ENCODE assay signal across 8 cellular contexts in genomic region chr19:15432629-15433518, GRCh38. TPM values are rescaled to one million over a fixed set of nuclear protein-coding genes. Genes with fewer than 3 reads are reported as not detected.
A peak's percentile ranks its signal among the peaks of the same experiment; 100 is the strongest.
DNase-seq lines count a peak whose midpoint lies in the region; ATAC-seq lines count a peak whose summit lies in the region.

No MANE protein-coding gene starts in this region.

- ATAC-seq in HG03103 (IDR thresholded peaks at IDR 0.05; ENCODE audit: low read depth, unreplicated experiment): peak; percentile 61

- peak; percentile 80 for DNase-seq in NK-92 treated with Interleukin-12 subunit alpha and Interleukin-12 subunit beta, amount 100 ng/mL, for 24 hours (lab: John Stamatoyannopoulos, UW)
- DNase-seq in NK-92 (lab: John Stamatoyannopoulos, UW; ENCODE audit: unreplicated experiment) (no peak), NCI-H446 (lab: John Stamatoyannopoulos, UW) (peak; percentile 73 to 95), cerebellum (ENCODE audit: low spot score) (peak; percentile 97), kidney tubule cell (ENCODE audit: low spot score) (peak; percentile 90)
- peak; percentile 85 to 92 for DNase-seq in activated CD4-positive, alpha-beta T cell treated with anti-CD3 and anti-CD28 coated beads for 24 hours (ENCODE audit: low read depth in 2 of 2)
- peak; percentile 95 for DNase-seq in stimulated activated CD4-positive, alpha-beta T cell treated with anti-CD3 and anti-CD28 coated beads, Interleukin-15, amount 100 ng/mL, for 24 hours

RNA-seq across cellular contexts. Expression of gene AKAP8L, which starts 14.1 kb away (rescaled TPM):
- total RNA-seq in cerebellum: 98.3 TPM

RNA-seq across cellular contexts. Expression of gene WIZ, which starts 16.9 kb away (rescaled TPM):
- total RNA-seq in cerebellum: 13.9 TPM

RNA-seq across cellular contexts. Expression of gene RASAL3, which starts 31.5 kb away (rescaled TPM):
- total RNA-seq in cerebellum: 0.64 TPM

RNA-seq across cellular contexts. Expression of gene PGLYRP2, which starts 46.4 kb away (rescaled TPM):
- total RNA-seq in cerebellum: not detected

RNA-seq across cellular contexts. Expression of gene AKAP8, which starts 53.3 kb away (rescaled TPM):
- 14.0 TPM for total RNA-seq in cerebellum
